Comparison of ENCODE assay signal across 8 cellular contexts in genomic region chr3:48656061-48656840, GRCh38. TPM values are rescaled to one million over a fixed set of nuclear protein-coding genes. Genes with fewer than 3 reads are reported as not detected.
A peak's percentile ranks its signal among the peaks of the same experiment; 100 is the strongest.
DNase-seq lines count a peak whose midpoint lies in the region; TF ChIP-seq lines count a peak whose summit lies in the region.

No MANE protein-coding gene starts in this region.

- no peaks in the 10 kb centered on the region for H3K9me3 Mint-ChIP-seq in MCF 10A (ENCODE audit: unreplicated experiment)

- peak; percentile 75 to 76 for DNase-seq in breast epithelium (ENCODE audit: low spot score in 2 of 2)
- no peak for DNase-seq in MCF 10A (ENCODE audit: unreplicated experiment)
- DNase-seq in KG1 (lab: John Stamatoyannopoulos, UW) = peak; percentile 5
- peak; percentile 71 to 80 for DNase-seq in activated CD8-positive, alpha-beta memory T cell treated with anti-CD3 and anti-CD28 coated beads for 4 hours (ENCODE audit: low read depth in 2 of 2)
- peak; percentile 91 for DNase-seq in epithelial cell of esophagus (ENCODE audit: low read depth)
- DNase-seq in mucosa of gallbladder (ENCODE audit: low spot score) = peak; percentile 76
- peak; percentile 68 to 78 for DNase-seq in stimulated activated CD8-positive, alpha-beta memory T cell treated with anti-CD3 and anti-CD28 coated beads, Interleukin-4, amount 100 ng/mL, for 4 hours (ENCODE audit: low read depth in 2 of 2, low spot score in 1 of 2)
- DNase-seq in NCI-H1436 treated with DMSO at 0.1 percent for 48 hours (lab: John Stamatoyannopoulos, UW) = no peak

- peak overlapping the region; percentile 76 to 86 for H3K27ac ChIP-seq in breast epithelium

- TF ChIP-seq POLR2A in breast epithelium (IDR thresholded peaks at IDR 0.05) = no peak

- H3K36me3 Mint-ChIP-seq in MCF 10A (ENCODE audit: insufficient read depth, unreplicated experiment) = peaks cover 22% of the 10 kb centered on the region

- CTCF ChIA-PET in MCF 10A (lab: Yijun Ruan, JAX) = no interaction called here

- intact Hi-C loops in breast epithelium (cut with DNase I; ENCODE audit: low total_unique reads) = loop anchor here (10.0 kb wide), 1 partner anchor 949 kb away; no protein-coding TSS in a partner anchor
- intact Hi-C loops in MCF 10A (cut with micrococcal nuclease) = no loop called here

- H3K27ac Mint-ChIP-seq in MCF 10A (ENCODE audit: low read depth, unreplicated experiment) = no peak overlapping the region

- H3K4me3 Mint-ChIP-seq in MCF 10A (ENCODE audit: unreplicated experiment) = no peak overlapping the region

- no peaks in the 10 kb centered on the region for H3K27me3 Mint-ChIP-seq in MCF 10A (ENCODE audit: insufficient read depth, unreplicated experiment)

- H3K4me3 ChIP-seq in breast epithelium = peak overlapping the region; percentile 51 to 84 (median 70)
- H3K4me3 ChIP-seq in epithelial cell of esophagus (ENCODE audit: low read length) = peak overlapping the region; percentile 38

- H3K27me3 ChIP-seq in breast epithelium = peaks cover 0 to 11% of the 10 kb centered on the region in 2 donors

- H3K4me1 Mint-ChIP-seq in MCF 10A (ENCODE audit: insufficient read depth, unreplicated experiment) = no peaks in the 10 kb centered on the region

- TF ChIP-seq CTCF in breast epithelium (IDR thresholded peaks at IDR 0.05) = peak; percentile 29 to 66 (median 29)
- TF ChIP-seq CTCF in MCF 10A (IDR thresholded peaks at IDR 0.05; ENCODE audit: unreplicated experiment) = no peak
- peak; percentile 31 for TF ChIP-seq CTCF in epithelial cell of esophagus (IDR thresholded peaks at IDR 0.05; ENCODE audit: insufficient read depth, low read depth, low read length, missing control alignments)

- no TSS peak for BruUV-seq in MCF 10A (replicated peaks; lab: Mats Ljungman, UMichigan)

- no peaks in the 10 kb centered on the region for H3K36me3 ChIP-seq in breast epithelium

- no peaks in the 10 kb centered on the region for H3K4me1 ChIP-seq in breast epithelium

- H3K9me3 ChIP-seq in breast epithelium = no peaks in the 10 kb centered on the region

- POLR2A ChIA-PET in MCF 10A (lab: Yijun Ruan, JAX) = no interaction called here

RNA-seq across cellular contexts. Expression of gene CELSR3, which starts 6.4 kb away (rescaled TPM):
- total RNA-seq in breast epithelium (1 to 10 TPM in 2 of 3 donors, under 1 TPM in 1; 0.88 to 1.3 (median 1.1) TPM), MCF 10A (2022) (17.6 and 21.5 TPM in 2 replicates), mucosa of gallbladder (0.75 TPM)

RNA-seq across cellular contexts. Expression of gene SLC26A6, which starts 21.0 kb away (rescaled TPM):
- 10 to 100 TPM; 12.6 to 21.6 (median 16.0) TPM for total RNA-seq in breast epithelium
- total RNA-seq in MCF 10A (2022) = 47.4 and 63.3 TPM in 2 replicates
- 31.1 TPM for total RNA-seq in mucosa of gallbladder

RNA-seq across cellular contexts. Expression of gene NCKIPSD, which starts 29.5 kb away (rescaled TPM):
- total RNA-seq in breast epithelium = 10 to 100 TPM; 31.8 to 40.3 (median 36.4) TPM
- 23.8 and 26.9 TPM in 2 replicates for total RNA-seq in MCF 10A (2022)
- 42.3 TPM for total RNA-seq in mucosa of gallbladder

RNA-seq across cellular contexts. Expression of gene TMEM89, which starts 34.7 kb away (rescaled TPM):
- total RNA-seq in breast epithelium = not detected
- not detected in 2 replicates for total RNA-seq in MCF 10A (2022)
- total RNA-seq in mucosa of gallbladder = not detected

RNA-seq across cellular contexts. Expression of gene UQCRC1, which starts 46.8 kb away (rescaled TPM):
- 100 to 1,000 TPM; 163 to 230 (median 180) TPM for total RNA-seq in breast epithelium
- total RNA-seq in MCF 10A (2022) = 383 and 413 TPM in 2 replicates
- 193 TPM for total RNA-seq in mucosa of gallbladder

Comparison
In these comparisons a context has a peak if more than half of its experiments do, and no peak if none do; other contexts are left out.
1. DNase-seq: peak in breast epithelium (2 of 2), KG1 (single experiment), activated CD8-positive, alpha-beta memory T cell treated with anti-CD3 and anti-CD28 coated beads for 4 hours (2 of 2), epithelial cell of esophagus (single experiment), mucosa of gallbladder (single experiment) and stimulated activated CD8-positive, alpha-beta memory T cell treated with anti-CD3 and anti-CD28 coated beads, Interleukin-4, amount 100 ng/mL, for 4 hours (2 of 2); none in MCF 10A (single experiment) and NCI-H1436 treated with DMSO at 0.1 percent for 48 hours (single experiment).